8 cellular contexts compared by ENCODE assay signal in the genomic region with DNA sequence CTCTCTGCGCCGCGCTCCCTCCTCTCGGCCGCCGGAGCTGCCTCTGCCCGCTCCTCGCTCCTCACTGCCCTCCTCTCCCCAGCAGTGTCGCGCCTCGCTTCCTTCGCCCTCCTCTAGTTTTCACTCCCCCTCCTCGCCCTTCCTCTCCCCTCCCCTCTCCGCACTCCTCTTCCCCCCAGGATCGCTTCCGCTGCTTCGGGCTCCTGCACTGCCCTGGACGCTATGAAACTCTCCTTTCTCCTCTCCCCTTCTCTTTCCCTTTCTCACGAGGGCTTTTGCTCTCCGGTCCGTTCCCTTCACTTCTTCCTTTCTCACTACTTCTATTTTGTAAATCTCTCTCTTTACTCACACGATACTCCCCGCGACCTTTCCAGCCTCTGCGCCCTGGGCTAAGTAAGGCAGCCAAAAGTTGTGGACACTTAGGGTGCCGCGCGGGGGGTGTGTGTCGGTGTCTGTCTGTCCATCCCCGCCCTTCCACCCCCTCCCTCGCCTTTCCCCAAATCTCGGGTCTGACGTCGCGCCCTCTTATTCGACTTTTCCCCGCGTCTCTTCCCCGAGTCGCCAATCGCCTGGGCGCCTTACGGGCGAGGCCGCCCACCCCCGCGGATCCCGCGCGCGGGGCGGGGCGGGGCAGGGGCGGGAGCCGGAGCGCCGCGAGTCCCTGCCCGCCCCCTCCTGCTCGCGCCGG. TPM values are rescaled to one million over a fixed set of nuclear protein-coding genes. Genes with fewer than 3 reads are reported as not detected.
DNase-seq lines count a peak whose midpoint lies in the region; ATAC-seq, FAIRE-seq and TF ChIP-seq lines count a peak whose summit lies in the region.

IRX3 (minus strand) TSS at position 458 of the 688 bp plus-strand sequence. CDS start 737 bp downstream, outside the sequence.

- ATAC-seq in right cardiac atrium (peak; percentile 84 to 89), HG03175 (IDR thresholded peaks at IDR 0.05; ENCODE audit: unreplicated experiment) (no peak)

- in situ Hi-C loops in ACHN (cut with HindIII; ENCODE audit: low pct_ligation_motif_present, low pct_unique_long_range_greater_than_20kb, low sequenced_read_pairs) = no loop called here

- H3K9me3 ChIP-seq in right cardiac atrium (ENCODE audit: control insufficient read depth, low read length) = no peaks in the 10 kb centered on the region

- H3K27ac ChIP-seq in right cardiac atrium (ENCODE audit: low read length) = peak within 1 kb of the TSS; percentile 25

- intact Hi-C loops in right cardiac atrium (cut with DNase I) = loop anchor here in 3 of 4 donors (10.0 kb wide), 4 partner anchors 92 to 648 kb away; partner anchors contain the start of gene IRX5 (in 1 of the 3)

- no peak for TF ChIP-seq POLR2A in GM12892 (IDR thresholded peaks at IDR 0.05; ENCODE audit: low read depth, low read length)

- under 1% methylated on average over 62 of the region's 62 CpGs for WGBS in right cardiac atrium

- no peak for FAIRE-seq in GM12892 (lab: Jason Lieb, UNC)

- DNase-seq in ACHN (peak; percentile 92), GOT3 (lab: John Stamatoyannopoulos, UW) (peak; percentile 61), NCI-H510A (lab: John Stamatoyannopoulos, UW) (peak; percentile 85), amniotic stem cell (lab: John Stamatoyannopoulos, UW) (peak; percentile 84), right cardiac atrium (peak; percentile 90 to 96 (median 93)), renal cortical epithelial cell (ENCODE audit: low read depth) (peak; percentile 64), GM12892 (ENCODE audit: insufficient read length) (no peak)

- H3K4me1 ChIP-seq in right cardiac atrium (ENCODE audit: control insufficient read depth, insufficient read depth, low read length) = no peaks in the 10 kb centered on the region

- H3K4me3 ChIP-seq in right cardiac atrium (ENCODE audit: low read length) = peak within 1 kb of the TSS; percentile 54

- H3K27me3 ChIP-seq in right cardiac atrium (ENCODE audit: control insufficient read depth, insufficient read depth) = no peaks in the 10 kb centered on the region

RNA-seq across cellular contexts. Expression of gene IRX3, which starts in this region (rescaled TPM):
- total RNA-seq in right cardiac atrium (10 to 100 TPM in 3 of 4 donors, 1 to 10 TPM in 1; 9.4 to 17.8 (median 16.0) TPM), renal cortical epithelial cell (under 0.01 and 14.6 TPM in 2 replicates)
- 7.3 TPM for polyA plus RNA-seq in right cardiac atrium
- not detected for polyA plus RNA-seq in GM12892 (2012; ENCODE audit: missing spikeins)
